Comparison of ENCODE assay signal across 1 cellular context in the genomic region with DNA sequence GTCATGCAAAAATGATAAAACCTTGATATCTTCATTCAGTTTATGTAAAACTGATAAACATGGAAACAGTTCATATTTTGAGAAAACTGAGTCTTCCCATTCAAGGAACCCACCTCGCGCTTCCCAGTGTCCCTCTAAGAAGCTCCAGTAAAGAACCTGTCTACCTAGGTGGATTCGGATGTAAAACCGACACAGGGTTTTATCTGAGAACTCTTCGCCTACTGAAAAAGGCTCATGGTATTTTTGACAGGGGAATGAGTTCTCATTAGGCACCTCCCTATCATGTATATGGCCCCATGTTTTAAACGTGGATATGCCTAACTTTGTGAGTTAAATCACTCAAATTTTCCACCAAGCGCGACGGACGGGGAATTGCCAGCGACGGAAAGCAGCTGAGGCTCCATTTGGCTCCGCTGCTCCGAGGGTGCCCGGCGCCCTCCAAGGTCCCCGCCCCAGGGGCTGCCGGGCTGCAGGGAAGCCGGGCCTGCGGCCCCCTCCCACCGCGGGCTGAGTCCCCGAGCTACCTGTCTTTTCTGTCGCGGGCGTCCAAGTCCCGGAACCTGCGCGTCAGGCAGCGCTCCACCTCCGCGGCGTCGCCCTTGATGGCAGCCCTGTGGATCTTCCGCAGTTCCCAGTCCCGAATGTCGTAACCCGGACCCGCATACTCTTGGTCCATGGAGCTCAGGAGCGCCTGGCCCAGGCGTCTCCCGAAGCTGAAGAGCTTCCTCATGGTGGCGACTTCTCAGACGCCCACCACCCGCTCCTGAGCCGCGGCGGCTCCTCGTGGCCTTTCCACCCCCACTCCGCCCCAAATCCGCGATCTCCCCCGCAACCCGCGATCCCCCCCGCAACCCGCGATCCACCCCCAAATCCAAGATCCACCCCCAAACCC.
TF ChIP-seq lines count a peak whose summit lies in the region.

No MANE protein-coding gene starts in this region.

TF ChIP-seq in GM12878, 131 proteins besides CTCF, POLR2A, EP300 and RAD21 (continued from another document):
- no peak for TF ChIP-seq BCL11A (IDR thresholded peaks at IDR 0.05; ENCODE audit: low read depth, low read length)
TF ChIP-seq in GM12878: peak in this region for 0.
